ENCODE assay signal across 9 cellular contexts in genomic region chr19:14150041-14150769, GRCh38. TPM values are rescaled to one million over a fixed set of nuclear protein-coding genes. Genes with fewer than 3 reads are reported as not detected.
DNase-seq lines count a peak whose midpoint lies in the region; ATAC-seq and TF ChIP-seq lines count a peak whose summit lies in the region.
"Had no signal": no experiment of that assay in that cellular context is flagged by ENCODE, and none has a peak within 500 bp of the region (broad histone marks: within the 10 kb centered on the region; RNA-seq: fewer than 3 reads in every experiment).

No MANE protein-coding gene starts in this region.

- H3K4me3 Mint-ChIP-seq in activated T-cell treated with anti-CD3 and anti-CD28 coated beads, Interleukin-2, amount 50 U/mL, for 4 hours, result peak overlapping the region; percentile 73

- peak in 1 of 2 donors; percentile 41 for ATAC-seq in activated T-cell treated with anti-CD3 and anti-CD28 coated beads, Interleukin-2, amount 50 U/mL, for 4 hours
- no peak for ATAC-seq in HG03432 (IDR thresholded peaks at IDR 0.05; ENCODE audit: unreplicated experiment)

- peak; percentile 86 for DNase-seq in NCI-H82 (lab: John Stamatoyannopoulos, UW)
- no peak for DNase-seq in NCI-H82 treated with DMSO at 0.1 percent for 48 hours (lab: John Stamatoyannopoulos, UW; ENCODE audit: unreplicated experiment)
- DNase-seq in activated T-cell treated with anti-CD3 and anti-CD28 coated beads, Interleukin-2, amount 50 U/mL, for 4 hours, result no peak
- no peak for DNase-seq in hepatocyte (ENCODE audit: low spot score)
- no peak for DNase-seq in NCI-H1105 (lab: John Stamatoyannopoulos, UW)
- no peak for DNase-seq in NCI-H187 (lab: John Stamatoyannopoulos, UW)
- DNase-seq: NCI-H2227 treated with DMSO at 0.1 percent for 48 hours had no signal

- H3K36me3 ChIP-seq in hepatocyte (replicated peaks; ENCODE audit: insufficient read depth, low read depth) (no peaks in the 10 kb centered on the region), subcutaneous abdominal adipose tissue (ENCODE audit: control insufficient read depth in 5 of 5, insufficient read depth in 5 of 5, low read length in 5 of 5) (peaks cover 0 to 27% (median 25%) of the 10 kb centered on the region in 5 donors)

- H2AFZ ChIP-seq in hepatocyte, result no peak overlapping the region

- H4K20me1 ChIP-seq in hepatocyte (ENCODE audit: insufficient read depth, poor library complexity, severe bottlenecking), result no peaks in the 10 kb centered on the region

- no peaks in the 10 kb centered on the region for H3K79me2 ChIP-seq in hepatocyte

- no peak for TF ChIP-seq CTCF in hepatocyte (IDR thresholded peaks at IDR 0.05; ENCODE audit: poor library complexity)

- peak overlapping the region in 4 of 5 donors; percentile 2 to 51 (median 21) for H3K9ac ChIP-seq in subcutaneous abdominal adipose tissue (ENCODE audit: low read length in 5 of 5)

- 79% methylated on average over 10 of the region's 10 CpGs for WGBS in hepatocyte (ENCODE audit: low lambda C conversion rate, missing lambda C conversion rate)

- H3K4me3 ChIP-seq in hepatocyte (no peak overlapping the region), subcutaneous abdominal adipose tissue (ENCODE audit: low read depth in 1 of 5, low read length in 5 of 5) (peak overlapping the region in 2 of 5 donors; percentile 38 to 39)

- no peaks in the 10 kb centered on the region for H3K27me3 Mint-ChIP-seq in activated T-cell treated with anti-CD3 and anti-CD28 coated beads, Interleukin-2, amount 50 U/mL, for 4 hours (ENCODE audit: low read depth)

- no peaks in the 10 kb centered on the region for H3K9me3 Mint-ChIP-seq in activated T-cell treated with anti-CD3 and anti-CD28 coated beads, Interleukin-2, amount 50 U/mL, for 4 hours

- H3K27me3 ChIP-seq in hepatocyte, result no peaks in the 10 kb centered on the region
- no peaks in the 10 kb centered on the region for H3K27me3 ChIP-seq in subcutaneous abdominal adipose tissue (ENCODE audit: control insufficient read depth in 5 of 5, insufficient read depth in 4 of 5, low read length in 5 of 5)

- no peaks in the 10 kb centered on the region for H3K9me3 ChIP-seq in hepatocyte (ENCODE audit: low read depth)
- no peaks in the 10 kb centered on the region for H3K9me3 ChIP-seq in subcutaneous abdominal adipose tissue (ENCODE audit: control insufficient read depth in 5 of 5, low read length in 5 of 5)

- peaks cover 11% of the 10 kb centered on the region for H3K4me1 ChIP-seq in hepatocyte (ENCODE audit: insufficient read depth)
- peaks cover 2 to 39% (median 30%) of the 10 kb centered on the region in 5 donors for H3K4me1 ChIP-seq in subcutaneous abdominal adipose tissue (ENCODE audit: control insufficient read depth in 5 of 5, insufficient read depth in 5 of 5, low read length in 5 of 5)

- H3K27ac ChIP-seq in hepatocyte (peak overlapping the region; percentile 90), subcutaneous abdominal adipose tissue (ENCODE audit: low read depth, low read length) (peak overlapping the region; percentile 30)

- H3K4me1 Mint-ChIP-seq in activated T-cell treated with anti-CD3 and anti-CD28 coated beads, Interleukin-2, amount 50 U/mL, for 4 hours (ENCODE audit: low read depth), result peaks cover 41% of the 10 kb centered on the region

- peak overlapping the region; percentile 5 for H3K4me2 ChIP-seq in hepatocyte

- no peaks in the 10 kb centered on the region for H3K9me2 ChIP-seq in hepatocyte (replicated peaks; ENCODE audit: insufficient read depth)

- peaks cover 4% of the 10 kb centered on the region for H3K36me3 Mint-ChIP-seq in activated T-cell treated with anti-CD3 and anti-CD28 coated beads, Interleukin-2, amount 50 U/mL, for 4 hours (ENCODE audit: insufficient read depth)

RNA-seq across cellular contexts. Expression of gene ASF1B, which starts 13.8 kb away (rescaled TPM):
- total RNA-seq in activated T-cell treated with anti-CD3 and anti-CD28 coated beads, Interleukin-2, amount 50 U/mL, for 4 hours, result 10 to 100 TPM; 18.5 to 26.7 (median 21.0) TPM
- total RNA-seq in hepatocyte, result 5.1 and 7.3 TPM in 2 replicates
- polyA plus RNA-seq in hepatocyte, result 10.0 and 12.4 TPM in 2 replicates

RNA-seq across cellular contexts. Expression of gene PRKACA, which starts 32.6 kb away (rescaled TPM):
- 10 to 100 TPM; 45.0 to 46.1 (median 45.3) TPM for total RNA-seq in activated T-cell treated with anti-CD3 and anti-CD28 coated beads, Interleukin-2, amount 50 U/mL, for 4 hours
- total RNA-seq in hepatocyte, result 29.0 and 41.5 TPM in 2 replicates
- 12.2 and 13.4 TPM in 2 replicates for polyA plus RNA-seq in hepatocyte

RNA-seq across cellular contexts. Expression of gene ADGRL1, which starts 55.8 kb away (rescaled TPM):
- 10 to 100 TPM; 22.2 to 30.2 (median 23.6) TPM for total RNA-seq in activated T-cell treated with anti-CD3 and anti-CD28 coated beads, Interleukin-2, amount 50 U/mL, for 4 hours
- total RNA-seq in hepatocyte, result 11.5 and 16.9 TPM in 2 replicates
- 11.9 and 16.3 TPM in 2 replicates for polyA plus RNA-seq in hepatocyte

RNA-seq across cellular contexts. Expression of gene SAMD1, which starts 59.7 kb away (rescaled TPM):
- 100 to 1,000 TPM in 2 of 3 donors, 10 to 100 TPM in 1; 90.0 to 130 (median 112) TPM for total RNA-seq in activated T-cell treated with anti-CD3 and anti-CD28 coated beads, Interleukin-2, amount 50 U/mL, for 4 hours
- 25.6 and 35.8 TPM in 2 replicates for total RNA-seq in hepatocyte
- 44.8 and 45.6 TPM in 2 replicates for polyA plus RNA-seq in hepatocyte
